2 cellular contexts compared by ENCODE assay signal in genomic region chr15:33169625-33170024, GRCh38.
TF ChIP-seq lines count a peak whose summit lies in the region.

No MANE protein-coding gene starts in this region.

TF ChIP-seq in HepG2, 621 proteins besides CTCF, POLR2A, EP300 and RAD21:
- TF ChIP-seq SOX5 (CRISPR knock-in tag; IDR thresholded peaks at IDR 0.05; ENCODE audit: borderline replicate concordance) (no peak), ZNF703 (CRISPR knock-in tag; IDR thresholded peaks at IDR 0.05; ENCODE audit: borderline replicate concordance) (no peak), GRHL1 (CRISPR knock-in tag; conservative IDR thresholded peaks at IDR 0.05) (no peak), MAFF (IDR thresholded peaks at IDR 0.05; ENCODE audit: low read depth, low read length) (peak; percentile 34; the same call in 1 of the 2 replicates), ZUFSP (CRISPR knock-in tag; IDR thresholded peaks at IDR 0.05; ENCODE audit: borderline replicate concordance) (no peak), NPAS2 (CRISPR knock-in tag; IDR thresholded peaks at IDR 0.05; ENCODE audit: borderline replicate concordance) (no peak), ZNF33B (CRISPR knock-in tag; IDR thresholded peaks at IDR 0.05) (no peak), MAFK (conservative IDR thresholded peaks at IDR 0.05 in 1 of 2, IDR thresholded peaks at IDR 0.05 in 1 of 2; ENCODE audit: low read length in 2 of 2) (peak; percentile 14 to 66; a peak in 2 of 4 replicates), REXO4 (CRISPR knock-in tag; IDR thresholded peaks at IDR 0.05; ENCODE audit: borderline replicate concordance) (no peak), SPEN (CRISPR knock-in tag; IDR thresholded peaks at IDR 0.05; ENCODE audit: low read depth) (no peak), ZBTB26 (CRISPR knock-in tag; IDR thresholded peaks at IDR 0.05; ENCODE audit: borderline replicate concordance) (no peak), NFRKB (IDR thresholded peaks at IDR 0.05) (no peak), ZMAT3 (CRISPR knock-in tag; conservative IDR thresholded peaks at IDR 0.05) (no peak), U2AF2 (IDR thresholded peaks at IDR 0.05; ENCODE audit: low read depth, low read length) (no peak), ZNF484 (CRISPR knock-in tag; IDR thresholded peaks at IDR 0.05; ENCODE audit: borderline replicate concordance, low read depth) (no peak), ZFX (CRISPR knock-in tag; IDR thresholded peaks at IDR 0.05; ENCODE audit: low read depth) (no peak), SIX1 (CRISPR knock-in tag; IDR thresholded peaks at IDR 0.05; ENCODE audit: borderline replicate concordance) (no peak)

TF ChIP-seq in K562, 482 proteins besides CTCF, POLR2A, EP300 and RAD21:
- TF ChIP-seq ATF7 (IDR thresholded peaks at IDR 0.05): no peak
- peak; percentile 51; the same call in 1 of the 2 replicates for TF ChIP-seq ZNF316 (IDR thresholded peaks at IDR 0.05)
- TF ChIP-seq POLR2AphosphoS2 (IDR thresholded peaks at IDR 0.05; ENCODE audit: low read length): no peak
- TF ChIP-seq ILK (tag; IDR thresholded peaks at IDR 0.05; ENCODE audit: borderline replicate concordance, low read depth): no peak
